ENCODE assay signal across 24 cellular contexts in the genomic region with DNA sequence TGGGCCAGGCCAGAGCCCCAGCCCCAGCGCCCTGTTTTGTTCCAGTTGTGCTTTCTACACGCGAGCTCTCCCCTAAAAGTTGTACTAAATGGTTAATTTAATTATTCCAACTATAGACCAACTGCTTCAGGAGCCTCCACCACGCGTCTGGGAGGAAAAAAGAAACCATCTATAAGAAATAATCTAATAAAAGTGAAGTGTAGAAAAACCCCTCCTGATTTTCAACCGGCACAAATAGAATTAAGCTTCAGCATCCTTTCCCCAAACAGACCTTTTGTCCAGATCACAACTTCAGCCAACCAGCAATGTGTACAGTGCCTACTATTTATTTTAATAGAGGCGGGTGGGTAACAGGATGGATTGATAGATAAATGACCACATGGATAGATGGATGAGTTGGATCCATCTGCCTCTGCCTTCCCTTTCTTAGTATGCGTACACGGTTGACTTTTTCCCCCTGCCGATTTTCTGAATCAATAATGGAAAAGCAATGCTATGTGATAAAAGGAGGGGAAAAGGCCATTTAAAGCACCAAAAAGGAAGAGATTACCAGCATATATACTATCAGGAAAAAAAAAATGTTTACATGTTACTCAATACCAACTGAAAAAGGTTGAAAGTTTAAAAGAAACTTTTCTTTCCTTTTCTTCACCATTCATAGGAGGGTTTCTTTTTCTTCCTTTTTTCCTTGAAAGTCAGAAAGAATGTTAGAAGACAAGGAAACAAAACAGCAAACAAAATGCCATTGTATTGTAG. TPM values are rescaled to one million over a fixed set of nuclear protein-coding genes. Genes with fewer than 3 reads are reported as not detected.
"Had no signal": no experiment of that assay in that cellular context is flagged by ENCODE, and none has a peak within 500 bp of the region (broad histone marks: within the 10 kb centered on the region; RNA-seq: fewer than 3 reads in every experiment).

No MANE protein-coding gene starts in this region.

- H3K27ac Mint-ChIP-seq: activated CD4-positive, alpha-beta T cell treated with anti-CD3 and anti-CD28 coated beads, Interleukin-2, amount 10 ng/mL, durations not matched to agents 7 days and 5 days; activated naive CD8-positive, alpha-beta T cell treated with anti-CD3 and anti-CD28 coated beads for 36 hours; mesothelial cell of epicardium had no signal

- H3K27ac ChIP-seq: brain microvascular endothelial cell, coronary artery, esophagus squamous epithelium, ovary, sigmoid colon, spleen, stomach, testis had no signal

- H3K36me3 ChIP-seq: brain microvascular endothelial cell, esophagus squamous epithelium, ovary, sigmoid colon, spleen, stomach had no signal

- H3K4me3 ChIP-seq: coronary artery, esophagus squamous epithelium, lung, ovary, sigmoid colon, spleen, stomach had no signal

- ATAC-seq: left colon had no signal

- H3K9me3 ChIP-seq: esophagus squamous epithelium, ovary, sigmoid colon, spleen, stomach, testis had no signal

- H3K4me1 Mint-ChIP-seq: central memory CD8-positive, alpha-beta T cell had no signal

- H3K4me1 ChIP-seq: testis had no signal

- DNase-seq: activated CD4-positive, alpha-beta T cell treated with anti-CD3 and anti-CD28 coated beads, Interleukin-2, amount 10 ng/mL, durations not matched to agents 7 days and 5 days; activated CD4-positive, CD25-positive, alpha-beta regulatory T cell; activated gamma-delta T cell treated with Interleukin-2 at 50 U/mL for 16 hours; amygdala; brain microvascular endothelial cell; esophagus squamous epithelium; hippocampal formation; left colon; ovary; sigmoid colon; spleen; stomach; testis had no signal

- H3K9me3 Mint-ChIP-seq: activated CD4-positive, alpha-beta T cell treated with anti-CD3 and anti-CD28 coated beads, Interleukin-2, amount 10 ng/mL, durations not matched to agents 7 days and 5 days; activated naive CD8-positive, alpha-beta T cell treated with anti-CD3 and anti-CD28 coated beads for 36 hours; central memory CD8-positive, alpha-beta T cell; mesothelial cell of epicardium had no signal

- H3K4me3 Mint-ChIP-seq: activated CD4-positive, alpha-beta T cell treated with anti-CD3 and anti-CD28 coated beads, Interleukin-2, amount 10 ng/mL, durations not matched to agents 7 days and 5 days; activated naive CD8-positive, alpha-beta T cell treated with anti-CD3 and anti-CD28 coated beads for 36 hours; central memory CD8-positive, alpha-beta T cell; mesothelial cell of epicardium had no signal

- H3K27me3 ChIP-seq: ovary, testis had no signal

- FAIRE-seq: endothelial cell of umbilical vein, TTC549 had no signal

- H3K36me3 Mint-ChIP-seq: activated naive CD8-positive, alpha-beta T cell treated with anti-CD3 and anti-CD28 coated beads for 36 hours; mesothelial cell of epicardium had no signal

RNA-seq across cellular contexts. Expression of a gene that starts 3.7 kb away (rescaled TPM):
- total RNA-seq: activated CD4-positive, alpha-beta T cell treated with anti-CD3 and anti-CD28 coated beads, Interleukin-2, amount 10 ng/mL, durations not matched to agents 7 days and 5 days; activated naive CD8-positive, alpha-beta T cell treated with anti-CD3 and anti-CD28 coated beads for 36 hours; endothelial cell of umbilical vein; esophagus squamous epithelium; fibroblast of villous mesenchyme; glomerular endothelial cell; lung; mesothelial cell of epicardium; ovary; pulmonary artery endothelial cell; spleen; T-helper 2 cell treated with Interferon-gamma antibody and Interleukin-4, amounts not matched to agents 100 ng/mL and 5 ng/mL, for 36 hours had no signal
